ENCODE assay signal across 17 cellular contexts in the genomic region with DNA sequence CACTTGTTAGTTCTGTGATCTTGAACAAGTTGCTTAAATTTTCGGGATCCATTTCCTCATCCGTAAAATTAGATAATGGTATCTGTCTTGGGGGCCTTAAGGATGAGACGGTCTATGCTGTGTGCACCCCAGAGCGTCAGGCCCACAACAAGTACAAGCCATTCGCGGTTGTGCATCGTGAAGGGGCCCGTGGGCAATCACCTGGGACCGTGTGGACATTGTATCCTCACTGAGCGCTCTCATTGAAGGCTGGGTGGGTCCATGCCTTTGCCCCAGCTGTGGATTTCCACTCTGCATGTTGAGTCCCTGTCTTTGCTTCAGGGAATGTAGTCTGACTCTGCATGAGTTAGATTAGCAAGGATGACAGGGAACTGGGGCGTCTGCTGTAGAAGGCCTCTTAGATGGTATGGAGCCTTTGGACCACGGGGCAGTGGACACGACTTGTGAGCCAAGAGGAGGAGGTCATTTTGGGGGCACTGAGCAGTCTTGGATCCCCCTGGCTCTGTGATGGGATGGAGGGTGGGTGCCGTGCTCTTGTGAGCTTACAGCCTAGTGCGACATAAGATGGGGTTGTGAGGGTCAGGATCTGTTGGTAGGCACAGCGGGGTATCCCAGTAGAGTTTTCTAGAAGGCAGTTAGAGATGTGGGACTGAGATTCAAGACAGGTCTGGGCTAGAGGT.
DNase-seq lines count a peak whose midpoint lies in the region; ATAC-seq and TF ChIP-seq lines count a peak whose summit lies in the region.
"Had no signal": no experiment of that assay in that cellular context is flagged by ENCODE, and none has a peak within 500 bp of the region (broad histone marks: within the 10 kb centered on the region; RNA-seq: fewer than 3 reads in every experiment).

No MANE protein-coding gene starts in this region.

- H3K4me3 Mint-ChIP-seq in stimulated activated naive CD8-positive, alpha-beta T cell treated with anti-CD3 and anti-CD28 coated beads, Interleukin-15, amount 100 ng/mL, for 72 hours = no peak overlapping the region
- no peak overlapping the region for H3K4me3 Mint-ChIP-seq in dendritic cell treated with granulocyte-macrophage colony-stimulating factor and Interleukin-4, amounts not matched to agents 40 ng/mL and 50 ng/mL, for 4 days
- H3K4me3 Mint-ChIP-seq in neural crest cell = no peak overlapping the region

- H3K27ac Mint-ChIP-seq in stimulated activated naive CD8-positive, alpha-beta T cell treated with anti-CD3 and anti-CD28 coated beads, Interleukin-15, amount 100 ng/mL, for 72 hours = peak overlapping the region; percentile 31 to 43
- H3K27ac Mint-ChIP-seq in dendritic cell treated with granulocyte-macrophage colony-stimulating factor and Interleukin-4, amounts not matched to agents 40 ng/mL and 50 ng/mL, for 4 days = peak overlapping the region; percentile 17
- H3K27ac Mint-ChIP-seq in neural crest cell (ENCODE audit: unreplicated experiment) = peak overlapping the region; percentile 78

- intact Hi-C loops in dendritic cell treated with granulocyte-macrophage colony-stimulating factor and Interleukin-4, amounts not matched to agents 40 ng/mL and 50 ng/mL, for 4 days (cut with micrococcal nuclease) = no loop called here

- TF ChIP-seq CTCF in neural crest cell (conservative IDR thresholded peaks at IDR 0.05) = no peak

- peaks cover 79% of the 10 kb centered on the region for H3K36me3 Mint-ChIP-seq in dendritic cell treated with granulocyte-macrophage colony-stimulating factor and Interleukin-4, amounts not matched to agents 40 ng/mL and 50 ng/mL, for 4 days (ENCODE audit: low read depth)
- no peaks in the 10 kb centered on the region for H3K36me3 Mint-ChIP-seq in neural crest cell (ENCODE audit: low read depth)

- no peaks in the 10 kb centered on the region for H3K27me3 Mint-ChIP-seq in stimulated activated naive CD8-positive, alpha-beta T cell treated with anti-CD3 and anti-CD28 coated beads, Interleukin-15, amount 100 ng/mL, for 72 hours
- H3K27me3 Mint-ChIP-seq in dendritic cell treated with granulocyte-macrophage colony-stimulating factor and Interleukin-4, amounts not matched to agents 40 ng/mL and 50 ng/mL, for 4 days = no peaks in the 10 kb centered on the region
- no peaks in the 10 kb centered on the region for H3K27me3 Mint-ChIP-seq in neural crest cell (ENCODE audit: low read depth)

- no peaks in the 10 kb centered on the region for H3K9me3 Mint-ChIP-seq in stimulated activated naive CD8-positive, alpha-beta T cell treated with anti-CD3 and anti-CD28 coated beads, Interleukin-15, amount 100 ng/mL, for 72 hours
- H3K9me3 Mint-ChIP-seq in dendritic cell treated with granulocyte-macrophage colony-stimulating factor and Interleukin-4, amounts not matched to agents 40 ng/mL and 50 ng/mL, for 4 days = no peaks in the 10 kb centered on the region
- no peaks in the 10 kb centered on the region for H3K9me3 Mint-ChIP-seq in neural crest cell

- no peak for ATAC-seq in stimulated activated naive CD8-positive, alpha-beta T cell treated with anti-CD3 and anti-CD28 coated beads, Interleukin-15, amount 100 ng/mL, for 72 hours
- ATAC-seq in stimulated activated naive CD8-positive, alpha-beta T cell treated with anti-CD3 and anti-CD28 coated beads, Interleukin-15, Interleukin-2, amounts not matched to agents 100 U/mL and 50 U/mL, for 24 hours = no peak
- ATAC-seq in HG03097 (IDR thresholded peaks at IDR 0.05; ENCODE audit: low FRiP score, unreplicated experiment) (no peak), HG02970 (IDR thresholded peaks at IDR 0.05; ENCODE audit: low FRiP score, unreplicated experiment) (no peak)

- no peak for DNase-seq in stimulated activated naive CD8-positive, alpha-beta T cell treated with anti-CD3 and anti-CD28 coated beads, Interleukin-15, amount 100 ng/mL, for 72 hours
- no peak for DNase-seq in stimulated activated naive CD8-positive, alpha-beta T cell treated with anti-CD3 and anti-CD28 coated beads, Interleukin-15, Interleukin-2, amounts not matched to agents 100 U/mL and 50 U/mL, for 24 hours
- DNase-seq in neural crest cell (ENCODE audit: low read depth, low spot score) = no peak
- no peak for DNase-seq in 8988T
- DNase-seq in HuH-7 (ENCODE audit: low spot score) = no peak
- DNase-seq: GOT3, Kasumi-1, MG63, NCI-H1092, NCI-H146, NCI-H2029 treated with DMSO at 0.1 percent for 48 hours, NCI-H2171, NCI-H526, PC-9 had no signal

- peaks cover 5% of the 10 kb centered on the region for H3K4me1 Mint-ChIP-seq in stimulated activated naive CD8-positive, alpha-beta T cell treated with anti-CD3 and anti-CD28 coated beads, Interleukin-15, amount 100 ng/mL, for 72 hours
- peaks cover 64% of the 10 kb centered on the region for H3K4me1 Mint-ChIP-seq in dendritic cell treated with granulocyte-macrophage colony-stimulating factor and Interleukin-4, amounts not matched to agents 40 ng/mL and 50 ng/mL, for 4 days (ENCODE audit: low read depth)
- no peaks in the 10 kb centered on the region for H3K4me1 Mint-ChIP-seq in neural crest cell

Comparison
In these comparisons a context has a peak if more than half of its experiments do, and no peak if none do; other contexts are left out.
1. H3K27ac Mint-ChIP-seq: peak in every context shown above with its lines; median percentile 78 in neural crest cell; 37 in stimulated activated naive CD8-positive, alpha-beta T cell treated with anti-CD3 and anti-CD28 coated beads, Interleukin-15, amount 100 ng/mL, for 72 hours; 17 in dendritic cell treated with granulocyte-macrophage colony-stimulating factor and Interleukin-4, amounts not matched to agents 40 ng/mL and 50 ng/mL, for 4 days.